In genomic region chr4:140691369-140691768, GRCh38 we compare ENCODE assay signal across 12 cellular contexts.
DNase-seq lines count a peak whose midpoint lies in the region; ATAC-seq and TF ChIP-seq lines count a peak whose summit lies in the region.
"Had no signal": no experiment of that assay in that cellular context is flagged by ENCODE, and none has a peak within 500 bp of the region (broad histone marks: within the 10 kb centered on the region; RNA-seq: fewer than 3 reads in every experiment).

No MANE protein-coding gene starts in this region.

- peaks cover 2% of the 10 kb centered on the region for H3K4me1 ChIP-seq in mesendoderm (ENCODE audit: control insufficient read depth, low read depth, low read length)

- no peak overlapping the region for H2BK120ac ChIP-seq in mesendoderm (ENCODE audit: low read depth, low read length)

- no peak overlapping the region for H4K8ac ChIP-seq in mesendoderm (ENCODE audit: low read depth, low read length)

- H3K36me3 ChIP-seq in mesendoderm (ENCODE audit: control insufficient read depth, insufficient read depth, low read length), result no peaks in the 10 kb centered on the region
- H3K36me3 ChIP-seq: BLaER1 treated with 17β-estradiol and CSF1 and Interleukin-3, amounts not matched to agents 10 nM and 100 nM had no signal

- H3K27ac ChIP-seq in mesendoderm (ENCODE audit: low read depth, low read length), result no peak overlapping the region
- H3K27ac ChIP-seq: BLaER1 treated with 17β-estradiol and CSF1 and Interleukin-3, amounts not matched to agents 10 nM and 100 nM had no signal

- H3K9me3 Mint-ChIP-seq in stimulated activated naive CD8-positive, alpha-beta T cell treated with anti-CD3 and anti-CD28 coated beads, Interleukin-15, amount 100 ng/mL, for 72 hours, result no peaks in the 10 kb centered on the region
- H3K9me3 Mint-ChIP-seq: naive thymus-derived CD8-positive, alpha-beta T cell had no signal

- H4K5ac ChIP-seq in mesendoderm (ENCODE audit: low read length), result no peak overlapping the region

- no peak overlapping the region for H3K4me3 Mint-ChIP-seq in stimulated activated naive CD8-positive, alpha-beta T cell treated with anti-CD3 and anti-CD28 coated beads, Interleukin-15, amount 100 ng/mL, for 72 hours
- H3K4me3 Mint-ChIP-seq: naive thymus-derived CD8-positive, alpha-beta T cell had no signal

- DNase-seq in DMS153 treated with DMSO at 0.1 percent for 48 hours (lab: John Stamatoyannopoulos, UW; ENCODE audit: unreplicated experiment) (peak; percentile 13), SHP77 treated with DMSO at 0.1 percent for 48 hours (lab: John Stamatoyannopoulos, UW) (peak; percentile 1), fibroblast of pulmonary artery (ENCODE audit: low read depth) (peak; percentile 84), mesendoderm (peak; percentile 67), GM20000 (ENCODE audit: low spot score) (no peak)
- no peak for DNase-seq in stimulated activated naive CD8-positive, alpha-beta T cell treated with anti-CD3 and anti-CD28 coated beads, Interleukin-15, amount 100 ng/mL, for 72 hours
- DNase-seq: activated CD4-positive, CD25-positive, alpha-beta regulatory T cell treated with anti-CD3 and anti-CD28 coated beads, Interleukin-2, amount 50 U/mL, for 72 hours; naive thymus-derived CD8-positive, alpha-beta T cell; NCI-H1105 treated with DMSO at 0.1 percent for 48 hours had no signal

- H3K56ac ChIP-seq in mesendoderm (ENCODE audit: low read length), result no peak overlapping the region

- no peak overlapping the region for H2BK5ac ChIP-seq in mesendoderm (ENCODE audit: low read length)

- ATAC-seq in GM18498 (IDR thresholded peaks at IDR 0.05; ENCODE audit: unreplicated experiment) (no peak), GM21723 (IDR thresholded peaks at IDR 0.05; ENCODE audit: unreplicated experiment) (no peak)
- ATAC-seq in stimulated activated naive CD8-positive, alpha-beta T cell treated with anti-CD3 and anti-CD28 coated beads, Interleukin-15, amount 100 ng/mL, for 72 hours, result no peak
- ATAC-seq: naive thymus-derived CD8-positive, alpha-beta T cell had no signal

- no peak overlapping the region for H2BK15ac ChIP-seq in mesendoderm (replicated peaks; ENCODE audit: low read depth)

- no peak overlapping the region for H3K4me2 ChIP-seq in mesendoderm (ENCODE audit: low read length)
- H3K4me2 ChIP-seq: BLaER1 treated with 17β-estradiol and CSF1 and Interleukin-3, amounts not matched to agents 10 nM and 100 nM had no signal

- H3K18ac ChIP-seq in mesendoderm (ENCODE audit: low read length), result no peak overlapping the region

- no peak overlapping the region for H3K9ac ChIP-seq in mesendoderm (ENCODE audit: low read length)
- H3K9ac ChIP-seq: BLaER1 treated with 17β-estradiol and CSF1 and Interleukin-3, amounts not matched to agents 10 nM and 100 nM had no signal

- no peaks in the 10 kb centered on the region for H3K4me1 Mint-ChIP-seq in stimulated activated naive CD8-positive, alpha-beta T cell treated with anti-CD3 and anti-CD28 coated beads, Interleukin-15, amount 100 ng/mL, for 72 hours

- H3K79me1 ChIP-seq in mesendoderm (ENCODE audit: low read length), result no peaks in the 10 kb centered on the region

- peaks cover 18% of the 10 kb centered on the region for H3K27me3 Mint-ChIP-seq in stimulated activated naive CD8-positive, alpha-beta T cell treated with anti-CD3 and anti-CD28 coated beads, Interleukin-15, amount 100 ng/mL, for 72 hours

- H3K4ac ChIP-seq in mesendoderm (ENCODE audit: low read depth, low read length), result no peak overlapping the region

- TF ChIP-seq CTCF in fibroblast of pulmonary artery (IDR thresholded peaks at IDR 0.05; ENCODE audit: low read length, missing control alignments) (no peak), GM20000 (IDR thresholded peaks at IDR 0.05; ENCODE audit: extremely low read depth, missing control alignments) (no peak)

- no peak overlapping the region for H3K27ac Mint-ChIP-seq in stimulated activated naive CD8-positive, alpha-beta T cell treated with anti-CD3 and anti-CD28 coated beads, Interleukin-15, amount 100 ng/mL, for 72 hours

- no peaks in the 10 kb centered on the region for H3K79me2 ChIP-seq in mesendoderm (ENCODE audit: control insufficient read depth, insufficient read depth, low read length)

- H3K4me3 ChIP-seq in fibroblast of pulmonary artery (replicated peaks; ENCODE audit: low read depth, low read length) (no peak overlapping the region), mesendoderm (ENCODE audit: low read length) (no peak overlapping the region)
- H3K4me3 ChIP-seq: BLaER1 treated with 17β-estradiol and CSF1 and Interleukin-3, amounts not matched to agents 10 nM and 100 nM had no signal

- H2AK5ac ChIP-seq in mesendoderm (ENCODE audit: low read length), result no peak overlapping the region

- no peak overlapping the region for H3K23ac ChIP-seq in mesendoderm (ENCODE audit: low read length)

- WGBS in mesendoderm (ENCODE audit: extremely low coverage, insufficient coverage, low lambda C conversion rate), result no CpG with 5 or more reads among the region's 2 CpGs

- H3K27me3 ChIP-seq in mesendoderm (ENCODE audit: insufficient read depth, low read length, poor library complexity), result no peaks in the 10 kb centered on the region
- H3K27me3 ChIP-seq: BLaER1 treated with 17β-estradiol and CSF1 and Interleukin-3, amounts not matched to agents 10 nM and 100 nM had no signal

Comparison
In these comparisons a context has a peak if more than half of its experiments do, and no peak if none do; other contexts are left out.
1. DNase-seq: peak in DMS153 treated with DMSO at 0.1 percent for 48 hours (single experiment), SHP77 treated with DMSO at 0.1 percent for 48 hours (single experiment), fibroblast of pulmonary artery (single experiment) and mesendoderm (single experiment); none in GM20000 (single experiment) and stimulated activated naive CD8-positive, alpha-beta T cell treated with anti-CD3 and anti-CD28 coated beads, Interleukin-15, amount 100 ng/mL, for 72 hours (0 of 2).